Comparison of ENCODE assay signal across 11 cellular contexts in the genomic region with DNA sequence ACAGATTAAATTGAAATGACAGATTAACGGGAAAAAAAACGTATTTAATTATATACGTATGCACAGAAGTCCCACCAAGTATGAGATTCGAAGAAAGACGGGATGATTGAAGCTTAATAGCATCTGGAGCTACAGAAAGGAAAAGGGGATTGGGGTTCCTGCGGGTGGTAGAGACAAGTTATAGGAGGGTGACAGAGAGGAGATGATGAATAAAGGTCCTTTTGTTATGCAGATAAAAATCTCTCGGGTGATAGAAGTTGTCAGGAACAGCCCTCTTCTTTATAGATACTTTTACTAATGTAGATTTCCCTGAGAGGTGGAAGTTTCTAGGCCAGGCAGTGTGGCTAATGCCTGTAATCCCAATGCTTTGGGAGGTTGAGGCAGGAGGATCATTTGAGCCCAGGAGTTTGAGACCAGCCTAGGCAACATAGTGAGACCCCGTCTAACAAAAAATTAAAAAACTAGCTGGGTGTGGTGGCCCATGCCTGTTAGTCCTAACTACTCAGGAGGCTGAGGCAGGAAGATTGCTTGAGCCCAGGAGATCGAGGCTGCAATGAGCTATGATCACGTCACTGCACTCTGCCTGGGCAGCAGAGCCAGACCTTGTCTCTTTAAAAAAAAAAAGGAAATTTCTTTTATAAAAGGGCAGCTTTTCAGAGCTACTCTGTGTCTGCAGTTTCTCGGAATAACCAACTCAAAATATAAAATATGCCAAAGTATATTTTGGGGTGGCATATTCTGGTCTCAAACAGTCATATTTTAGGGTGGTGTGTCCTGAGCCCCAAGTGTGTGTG.
DNase-seq lines count a peak whose midpoint lies in the region; ATAC-seq, FAIRE-seq and TF ChIP-seq lines count a peak whose summit lies in the region.
"Had no signal": no experiment of that assay in that cellular context is flagged by ENCODE, and none has a peak within 500 bp of the region (broad histone marks: within the 10 kb centered on the region; RNA-seq: fewer than 3 reads in every experiment).

No MANE protein-coding gene starts in this region.

- H3K79me2 ChIP-seq in H9 (ENCODE audit: insufficient read depth, low read length): no peaks in the 10 kb centered on the region

- H3K36me3 ChIP-seq in left lung (peaks cover 0 to 68% of the 10 kb centered on the region in 2 donors), stomach smooth muscle (ENCODE audit: control insufficient read depth in 2 of 2, insufficient read depth in 2 of 2, low read length in 2 of 2) (peaks cover 8 to 19% of the 10 kb centered on the region in 2 donors)

- no peak overlapping the region for H4K91ac ChIP-seq in H9 (ENCODE audit: insufficient read length, low read depth, low read length)

- H3K4me1 ChIP-seq in H9 (ENCODE audit: insufficient read depth, low read length): peaks cover 5% of the 10 kb centered on the region; the same call in 1 of the 2 replicates
- peaks cover 21 to 31% of the 10 kb centered on the region in 2 donors for H3K4me1 ChIP-seq in left lung
- peaks cover 75% of the 10 kb centered on the region for H3K4me1 ChIP-seq in stomach smooth muscle (ENCODE audit: control insufficient read depth, insufficient read depth, low read length)

- no peak overlapping the region for H2AFZ ChIP-seq in H9 (ENCODE audit: low read length)

- H3K14ac ChIP-seq in H9 (ENCODE audit: insufficient read depth, low read length): no peak overlapping the region

- H3K4me2 ChIP-seq in H9 (ENCODE audit: insufficient read depth, insufficient read length, low read length): no peak overlapping the region

- no peak overlapping the region for H2BK120ac ChIP-seq in H9 (ENCODE audit: low read depth, low read length, poor library complexity, severe bottlenecking)

- no peak overlapping the region for H2BK20ac ChIP-seq in H9 (ENCODE audit: low read depth, low read length, poor library complexity, severe bottlenecking)

- CTCF ChIA-PET in activated B cell treated with CpG ODN at 0.5 μM for 24 hours (lab: Charles Lee): no interaction called here

- no peak for TF ChIP-seq CTCF in H9 (conservative IDR thresholded peaks at IDR 0.05)
- no peak for TF ChIP-seq CTCF in activated B cell treated with CpG ODN at 0.5 μM for 24 hours (IDR thresholded peaks at IDR 0.05)
- TF ChIP-seq CTCF in left lung (IDR thresholded peaks at IDR 0.05): no peak

- no peaks in the 10 kb centered on the region for H3K9me3 Mint-ChIP-seq in H9
- H3K9me3 Mint-ChIP-seq in activated B cell treated with CpG ODN at 0.5 μM for 24 hours: no peaks in the 10 kb centered on the region

- H2AK5ac ChIP-seq in H9 (ENCODE audit: insufficient read length, low read length): no peak overlapping the region

- H2BK15ac ChIP-seq in H9 (ENCODE audit: low read depth, low read length): no peak overlapping the region

- H2BK5ac ChIP-seq in H9 (ENCODE audit: insufficient read length, low read length): no peak overlapping the region

- H3T11ph ChIP-seq in H9 (ENCODE audit: low read length): no peak overlapping the region

- H3K9ac ChIP-seq in H9 (ENCODE audit: extremely low read depth, insufficient read length, low read length): no peak overlapping the region
- peak overlapping the region; percentile 13 to 60 for H3K9ac ChIP-seq in stomach smooth muscle (ENCODE audit: low read length in 2 of 2)

- no peaks in the 10 kb centered on the region for H4K20me1 ChIP-seq in H9 (ENCODE audit: control insufficient read depth, insufficient read depth, insufficient read length)

- H3K23me2 ChIP-seq in H9 (ENCODE audit: insufficient read length, low read depth, low read length, poor library complexity, severe bottlenecking): no peaks in the 10 kb centered on the region

- no peak overlapping the region for H3K23ac ChIP-seq in H9 (ENCODE audit: insufficient read length, low read depth, low read length)

- FAIRE-seq in urothelium cell line (lab: Jason Lieb, UNC): no peak

- no CpG with 5 or more reads among the region's 11 CpGs for WGBS in H9 (ENCODE audit: extremely low coverage, insufficient read length, low lambda C conversion rate)

- H3K4me1 Mint-ChIP-seq in H9 (peaks cover 23 to 25% of the 10 kb centered on the region in 2 experiments), activated B cell treated with CpG ODN at 0.5 μM for 24 hours (peaks cover 48% of the 10 kb centered on the region)

- H4K8ac ChIP-seq in H9 (replicated peaks; ENCODE audit: insufficient read length, low read depth, low read length): no peak overlapping the region

- no peak overlapping the region for H3K4me3 ChIP-seq in left lung
- no peak overlapping the region for H3K4me3 ChIP-seq in stomach smooth muscle (ENCODE audit: low read length in 2 of 2)

- no peak overlapping the region for H4K5ac ChIP-seq in H9 (ENCODE audit: insufficient read length, low read depth, low read length)

- in situ Hi-C loops in G401 (cut with HindIII; ENCODE audit: low sequenced_read_pairs): no loop called here

- H3K27me3 Mint-ChIP-seq in H9 (ENCODE audit: low read depth) (no peaks in the 10 kb centered on the region), activated B cell treated with CpG ODN at 0.5 μM for 24 hours (no peaks in the 10 kb centered on the region)

- H3K27ac ChIP-seq in H9 (ENCODE audit: insufficient read length, low read depth, low read length) (no peak overlapping the region), left lung (peak overlapping the region; percentile 57 to 61), stomach smooth muscle (ENCODE audit: low read length) (peak overlapping the region; percentile 88)

- H3K18ac ChIP-seq in H9 (ENCODE audit: insufficient read length, low read depth, low read length): no peak overlapping the region

- H3K36me3 Mint-ChIP-seq in H9 (ENCODE audit: insufficient read depth in 1 of 3, low read depth in 3 of 3) (peaks cover 4 to 7% (median 6%) of the 10 kb centered on the region in 3 experiments; a peak in 4 of 7 replicates), activated B cell treated with CpG ODN at 0.5 μM for 24 hours (ENCODE audit: low read depth) (peaks cover 84% of the 10 kb centered on the region)

- no peak overlapping the region for H3K56ac ChIP-seq in H9 (ENCODE audit: insufficient read length, low read depth, low read length)

- no peak overlapping the region for H3K4ac ChIP-seq in H9 (ENCODE audit: low read depth, low read length)

- peak overlapping the region in 2 of 3 experiments; percentile 6 to 13; a peak in 3 of 7 replicates for H3K27ac Mint-ChIP-seq in H9
- peak overlapping the region; percentile 4 for H3K27ac Mint-ChIP-seq in activated B cell treated with CpG ODN at 0.5 μM for 24 hours

- H3K27me3 ChIP-seq in H9 (ENCODE audit: insufficient read depth, low read length): no peaks in the 10 kb centered on the region
- H3K27me3 ChIP-seq in left lung: no peaks in the 10 kb centered on the region
- H3K27me3 ChIP-seq in stomach smooth muscle (ENCODE audit: control insufficient read depth in 1 of 2, insufficient read depth in 2 of 2, low read length in 2 of 2): no peaks in the 10 kb centered on the region

- DNase-seq in H9 (no peak), activated B cell treated with CpG ODN at 0.5 μM for 24 hours (no peak), left lung (no peak), urothelium cell line (ENCODE audit: low spot score) (no peak), kidney glomerular epithelial cell (lab: John Stamatoyannopoulos, UW) (no peak), G401 (ENCODE audit: low spot score) (no peak)
- DNase-seq: DMS 273 treated with DMSO at 0.1 percent for 48 hours, NCI-H1048, NCI-H748 treated with DMSO at 0.1 percent for 48 hours had no signal

- H3K4me3 Mint-ChIP-seq in H9 (no peak overlapping the region), activated B cell treated with CpG ODN at 0.5 μM for 24 hours (no peak overlapping the region)

- no peaks in the 10 kb centered on the region for H3K79me1 ChIP-seq in H9 (ENCODE audit: insufficient read depth, low read depth, low read length, poor library complexity, severe bottlenecking)

- no peak overlapping the region for H2BK12ac ChIP-seq in H9 (ENCODE audit: insufficient read length, low read depth, low read length)

- POLR2A ChIA-PET in activated B cell treated with CpG ODN at 0.5 μM for 24 hours (lab: Charles Lee): interaction anchor here (0.6 kb wide), 1 partner anchor 131 kb away, joined by 3 read pairs; no protein-coding TSS in a partner anchor

- H3K9me3 ChIP-seq in H9 (ENCODE audit: control insufficient read depth, low read depth, low read length) (no peaks in the 10 kb centered on the region), left lung (no peaks in the 10 kb centered on the region), stomach smooth muscle (ENCODE audit: control insufficient read depth in 2 of 2, low read length in 2 of 2) (no peaks in the 10 kb centered on the region)

- intact Hi-C loops in activated B cell treated with CpG ODN at 0.5 μM for 24 hours (cut with micrococcal nuclease) (no loop called here), left lung (cut with DNase I) (no loop called here)

- ATAC-seq in activated B cell treated with CpG ODN at 0.5 μM for 24 hours (ENCODE audit: low read depth) (no peak), left lung (no peak), HG03175 (IDR thresholded peaks at IDR 0.05; ENCODE audit: unreplicated experiment) (no peak)
